In genomic region chr3:141083226-141083625, GRCh38 we compare ENCODE assay signal across 16 cellular contexts. TPM values are rescaled to one million over a fixed set of nuclear protein-coding genes. Genes with fewer than 3 reads are reported as not detected.
DNase-seq lines count a peak whose midpoint lies in the region; ATAC-seq and TF ChIP-seq lines count a peak whose summit lies in the region.
"Had no signal": no experiment of that assay in that cellular context is flagged by ENCODE, and none has a peak within 500 bp of the region (broad histone marks: within the 10 kb centered on the region; RNA-seq: fewer than 3 reads in every experiment).

No MANE protein-coding gene starts in this region.

- intact Hi-C loops in activated CD4-positive, alpha-beta memory T cell treated with anti-CD3 and anti-CD28 coated beads for 36 hours (cut with micrococcal nuclease), result no loop called here

- H3K27ac Mint-ChIP-seq in endodermal cell, result no peak overlapping the region
- H3K27ac Mint-ChIP-seq in nephron progenitor cell, result peak overlapping the region; percentile 99
- H3K27ac Mint-ChIP-seq in activated CD4-positive, alpha-beta memory T cell treated with anti-CD3 and anti-CD28 coated beads for 36 hours, result no peak overlapping the region
- H3K27ac Mint-ChIP-seq: HFFc6 had no signal

- ATAC-seq in thoracic aorta (ENCODE audit: insufficient number of reproducible peaks, low FRiP score, low read depth), result no peak
- ATAC-seq: Panc1 had no signal

- H3K4me3 ChIP-seq in NT2/D1 (ENCODE audit: insufficient read length, low read depth), result no peak overlapping the region
- H3K4me3 ChIP-seq in endodermal cell (ENCODE audit: low read length), result no peak overlapping the region
- H3K4me3 ChIP-seq in thoracic aorta, result no peak overlapping the region

- CTCF ChIA-PET in activated CD4-positive, alpha-beta memory T cell treated with anti-CD3 and anti-CD28 coated beads for 36 hours (lab: Charles Lee), result no interaction called here

- H3K9ac ChIP-seq in NT2/D1 (ENCODE audit: insufficient read length, low read depth) (peak overlapping the region; percentile 58), endodermal cell (ENCODE audit: extremely low read depth, low read length, poor library complexity, severe bottlenecking) (no peak overlapping the region)

- H3K4me1 Mint-ChIP-seq in endodermal cell (peaks cover 42% of the 10 kb centered on the region), nephron progenitor cell (peaks cover 100% of the 10 kb centered on the region)
- H3K4me1 Mint-ChIP-seq in activated CD4-positive, alpha-beta memory T cell treated with anti-CD3 and anti-CD28 coated beads for 36 hours (ENCODE audit: low read depth), result no peaks in the 10 kb centered on the region

- H3K27ac ChIP-seq in endodermal cell (ENCODE audit: low read depth, low read length) (peak overlapping the region; percentile 91), thoracic aorta (peak overlapping the region; percentile 47 to 51)

- 83 to 96% methylated on average over 3 to 6 of the region's 6 CpGs for WGBS in endodermal cell (ENCODE audit: insufficient coverage in 1 of 2, insufficient read length in 1 of 2), 2 experiments

- H3K4me1 ChIP-seq in NT2/D1 (ENCODE audit: insufficient read depth, insufficient read length) (peaks cover 51% of the 10 kb centered on the region), endodermal cell (ENCODE audit: control insufficient read depth, insufficient read depth, low read length) (peaks cover 24% of the 10 kb centered on the region), thoracic aorta (ENCODE audit: control insufficient read depth in 1 of 2, low read depth in 2 of 2) (peaks cover 4 to 56% of the 10 kb centered on the region in 2 donors)

- H3K9me3 Mint-ChIP-seq in endodermal cell (no peaks in the 10 kb centered on the region), nephron progenitor cell (no peaks in the 10 kb centered on the region)
- H3K9me3 Mint-ChIP-seq in activated CD4-positive, alpha-beta memory T cell treated with anti-CD3 and anti-CD28 coated beads for 36 hours, result no peaks in the 10 kb centered on the region
- H3K9me3 Mint-ChIP-seq: HFFc6 had no signal

- TF ChIP-seq CTCF in endodermal cell (conservative IDR thresholded peaks at IDR 0.05), result no peak
- no peak for TF ChIP-seq CTCF in nephron progenitor cell (IDR thresholded peaks at IDR 0.05)
- TF ChIP-seq CTCF in thoracic aorta (IDR thresholded peaks at IDR 0.05), result no peak

- no peak for DNase-seq in NT2/D1 (ENCODE audit: low read depth, low spot score)
- peak; percentile 37 for DNase-seq in endodermal cell
- no peak for DNase-seq in nephron progenitor cell
- no peak for DNase-seq in thoracic aorta (ENCODE audit: low spot score)
- no peak for DNase-seq in NCI-H2196 treated with DMSO at 0.1 percent for 48 hours (lab: John Stamatoyannopoulos, UW; ENCODE audit: unreplicated experiment)
- no peak for DNase-seq in activated naive CD4-positive, alpha-beta T cell treated with anti-CD3 and anti-CD28 coated beads, Interleukin-2, amount 50 U/mL, for 16 hours
- DNase-seq in activated CD4-positive, alpha-beta memory T cell treated with anti-CD3 and anti-CD28 coated beads for 36 hours, result no peak
- DNase-seq: HFFc6, IMR-90, NCI-H187 treated with DMSO at 0.1 percent for 48 hours, NCI-H446 treated with DMSO at 0.1 percent for 48 hours, NCI-H748 treated with DMSO at 0.1 percent for 48 hours, SHP77 had no signal

- POLR2A ChIA-PET in activated CD4-positive, alpha-beta memory T cell treated with anti-CD3 and anti-CD28 coated beads for 36 hours (lab: Charles Lee), result no interaction called here

- H3K27me3 ChIP-seq in NT2/D1 (ENCODE audit: insufficient read depth, insufficient read length) (no peaks in the 10 kb centered on the region), endodermal cell (ENCODE audit: control insufficient read depth, insufficient read depth, low read length, poor library complexity, severe bottlenecking) (no peaks in the 10 kb centered on the region), thoracic aorta (replicated peaks; ENCODE audit: insufficient read depth) (no peaks in the 10 kb centered on the region)
- H3K27me3 ChIP-seq: BE2C had no signal

- H3K9me3 ChIP-seq in NT2/D1 (ENCODE audit: insufficient read depth, low read length), result no peaks in the 10 kb centered on the region
- no peaks in the 10 kb centered on the region for H3K9me3 ChIP-seq in endodermal cell (ENCODE audit: control insufficient read depth, low read length)
- H3K9me3 ChIP-seq in thoracic aorta, result no peaks in the 10 kb centered on the region
- H3K9me3 ChIP-seq: BE2C had no signal

- peaks cover 10% of the 10 kb centered on the region for H3K36me3 ChIP-seq in NT2/D1 (ENCODE audit: insufficient read depth, insufficient read length, low read length)
- no peaks in the 10 kb centered on the region for H3K36me3 ChIP-seq in endodermal cell (ENCODE audit: control insufficient read depth, insufficient read depth, low read length)
- H3K36me3 ChIP-seq in thoracic aorta, result no peaks in the 10 kb centered on the region

- no peaks in the 10 kb centered on the region for H3K27me3 Mint-ChIP-seq in endodermal cell (ENCODE audit: insufficient read depth)
- peaks cover 7% of the 10 kb centered on the region for H3K27me3 Mint-ChIP-seq in nephron progenitor cell (ENCODE audit: low read depth, poor library complexity)
- H3K27me3 Mint-ChIP-seq in activated CD4-positive, alpha-beta memory T cell treated with anti-CD3 and anti-CD28 coated beads for 36 hours, result no peaks in the 10 kb centered on the region

- H3K36me3 Mint-ChIP-seq in endodermal cell (ENCODE audit: low read depth) (no peaks in the 10 kb centered on the region), nephron progenitor cell (ENCODE audit: low read depth) (peaks cover 5% of the 10 kb centered on the region)
- no peaks in the 10 kb centered on the region for H3K36me3 Mint-ChIP-seq in activated CD4-positive, alpha-beta memory T cell treated with anti-CD3 and anti-CD28 coated beads for 36 hours

- H3K4me3 Mint-ChIP-seq in endodermal cell (no peak overlapping the region), nephron progenitor cell (peak overlapping the region; percentile 69)
- no peak overlapping the region for H3K4me3 Mint-ChIP-seq in activated CD4-positive, alpha-beta memory T cell treated with anti-CD3 and anti-CD28 coated beads for 36 hours
- H3K4me3 Mint-ChIP-seq: HFFc6 had no signal

RNA-seq across cellular contexts. Expression of gene SPSB4, which starts 32.1 kb away (rescaled TPM):
- total RNA-seq in endodermal cell (1 to 10 TPM; 7.5 to 8.2 TPM), thoracic aorta (1 to 10 TPM in 1 of 2 donors, under 1 TPM in 1; 0.41 to 1.1 TPM)
- polyA plus RNA-seq in endodermal cell (2013, experiment 1 of 2), result 28.1 TPM
- 26.5 TPM for polyA plus RNA-seq in endodermal cell (2013, experiment 2 of 2)
- not detected for total RNA-seq in activated CD4-positive, alpha-beta memory T cell treated with anti-CD3 and anti-CD28 coated beads for 36 hours
- total RNA-seq: HFFc6, IMR-90 had no signal
- polyA plus RNA-seq: AG04450, IMR-90 had no signal
